In the genomic region with DNA sequence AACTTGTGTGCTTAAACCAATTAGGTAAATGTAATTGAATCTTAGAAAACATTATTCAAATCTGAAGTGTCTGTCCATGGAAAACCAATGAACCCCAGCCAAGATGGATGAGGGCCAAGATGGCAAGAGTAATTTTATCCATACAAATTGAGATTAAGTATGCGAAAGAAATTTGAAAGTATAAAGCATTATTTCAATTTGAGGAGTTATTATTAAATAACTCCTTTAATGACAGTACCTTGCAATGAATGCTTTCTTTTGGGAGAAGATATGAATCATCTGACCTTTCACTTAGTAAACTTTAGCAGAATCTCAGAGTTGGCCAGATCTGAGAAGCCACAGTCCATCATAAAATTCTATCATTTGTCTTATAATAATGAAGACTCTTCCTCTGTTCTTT, we compare ENCODE assay signal across 26 cellular contexts.
A peak's percentile ranks its signal among the peaks of the same experiment; 100 is the strongest.
DNase-seq lines count a peak whose midpoint lies in the region; ATAC-seq, FAIRE-seq and TF ChIP-seq lines count a peak whose summit lies in the region.
"Had no signal": no experiment of that assay in that cellular context is flagged by ENCODE, and none has a peak within 500 bp of the region (broad histone marks: within the 10 kb centered on the region; RNA-seq: fewer than 3 reads in every experiment).

No MANE protein-coding gene starts in this region.

- no peak overlapping the region for H3K4me3 ChIP-seq in upper lobe of right lung
- H3K4me3 ChIP-seq: body of pancreas, hepatocyte, mucosa of descending colon, prostate gland, thoracic aorta had no signal

- H3K9me3 ChIP-seq in upper lobe of right lung: no peaks in the 10 kb centered on the region
- H3K9me3 ChIP-seq: body of pancreas, mucosa of descending colon, prostate gland, thoracic aorta had no signal

- ATAC-seq in upper lobe of right lung: no peak
- no peak for ATAC-seq in HG02852 (IDR thresholded peaks at IDR 0.05; ENCODE audit: unreplicated experiment)
- ATAC-seq: body of pancreas; mucosa of descending colon; stimulated activated effector memory CD8-positive, alpha-beta T cell treated with anti-CD3 and anti-CD28 coated beads, Interleukin-12 subunit alpha, Interleukin-12 subunit beta, amount 100 ng/mL, for 72 hours had no signal

- H3K4me1 ChIP-seq in upper lobe of right lung: no peaks in the 10 kb centered on the region
- H3K4me1 ChIP-seq: body of pancreas, prostate gland had no signal

- H3K27me3 ChIP-seq in upper lobe of right lung: no peaks in the 10 kb centered on the region
- H3K27me3 ChIP-seq: body of pancreas, hepatocyte had no signal

- no peak for FAIRE-seq in D721Med (lab: Jason Lieb, UNC)
- FAIRE-seq: GM12891, islet of Langerhans, small intestine had no signal

- TF ChIP-seq CTCF in chondrocyte (IDR thresholded peaks at IDR 0.05) (no peak), upper lobe of right lung (IDR thresholded peaks at IDR 0.05) (no peak), D721Med (IDR thresholded peaks at IDR 0.05; ENCODE audit: insufficient read depth, missing control alignments) (no peak)

- H3K27me3 Mint-ChIP-seq in chondrocyte (ENCODE audit: low read depth): no peaks in the 10 kb centered on the region
- H3K27me3 Mint-ChIP-seq: CD4-positive, alpha-beta memory T cell had no signal

- peaks cover 6% of the 10 kb centered on the region for H3K9me3 Mint-ChIP-seq in chondrocyte (ENCODE audit: low read depth)
- H3K9me3 Mint-ChIP-seq: activated T-helper 2 cell treated with anti-CD3 and anti-CD28 coated beads, Interferon-gamma antibody, Interleukin-2, Interleukin-4, amounts not matched to agents 10 μg/mL and 5 μg/mL and 100 μg/mL, durations not matched to agents 14 hours and 24 hours and 36 hours; CD4-positive, alpha-beta memory T cell; stimulated activated effector memory CD8-positive, alpha-beta T cell treated with anti-CD3 and anti-CD28 coated beads, Interleukin-12 subunit alpha, Interleukin-12 subunit beta, amount 100 ng/mL, for 72 hours had no signal

- DNase-seq in EL: peak; percentile 56
- peak; percentile 51 for DNase-seq in LoVo (ENCODE audit: low spot score)
- DNase-seq in chondrocyte (ENCODE audit: low spot score): no peak
- DNase-seq in kidney glomerular epithelial cell (lab: John Stamatoyannopoulos, UW): peak; percentile 33
- no peak for DNase-seq in upper lobe of right lung
- DNase-seq in D721Med (ENCODE audit: insufficient read length, low spot score): no peak
- no peak for DNase-seq in middle frontal gyrus (ENCODE audit: extremely low spot score, low spot score)
- DNase-seq: activated CD4-positive, alpha-beta T cell treated with anti-CD3 and anti-CD28 coated beads, Interleukin-2, amount 50 U/mL, for 4 hours; activated CD8-positive, alpha-beta memory T cell treated with anti-CD3 and anti-CD28 coated beads, Interleukin-2, amount 50 U/mL, for 48 hours; activated naive CD8-positive, alpha-beta T cell treated with anti-CD3 and anti-CD28 coated beads for 36 hours; body of pancreas; CD4-positive, alpha-beta memory T cell; mucosa of descending colon; NCI-H1417; NCI-H510A treated with DMSO at 0.1 percent for 48 hours; small intestine; stimulated activated CD4-positive, alpha-beta T cell treated with anti-CD3 and anti-CD28 coated beads, Interleukin-2, amount 100 ng/mL, for 24 hours had no signal

- peaks cover 52% of the 10 kb centered on the region for H3K4me1 Mint-ChIP-seq in chondrocyte (ENCODE audit: low read depth)
- H3K4me1 Mint-ChIP-seq: CD4-positive, alpha-beta memory T cell had no signal

- H3K27ac Mint-ChIP-seq in chondrocyte (ENCODE audit: unreplicated experiment): peak overlapping the region; percentile 1
- H3K27ac Mint-ChIP-seq: activated T-helper 2 cell treated with anti-CD3 and anti-CD28 coated beads, Interferon-gamma antibody, Interleukin-2, Interleukin-4, amounts not matched to agents 10 μg/mL and 5 μg/mL and 100 μg/mL, durations not matched to agents 14 hours and 24 hours and 36 hours; CD4-positive, alpha-beta memory T cell; stimulated activated effector memory CD8-positive, alpha-beta T cell treated with anti-CD3 and anti-CD28 coated beads, Interleukin-12 subunit alpha, Interleukin-12 subunit beta, amount 100 ng/mL, for 72 hours had no signal

- H3K36me3 Mint-ChIP-seq in chondrocyte (ENCODE audit: low read depth): no peaks in the 10 kb centered on the region
- H3K36me3 Mint-ChIP-seq: CD4-positive, alpha-beta memory T cell; stimulated activated effector memory CD8-positive, alpha-beta T cell treated with anti-CD3 and anti-CD28 coated beads, Interleukin-12 subunit alpha, Interleukin-12 subunit beta, amount 100 ng/mL, for 72 hours had no signal

- H3K4me3 Mint-ChIP-seq in chondrocyte (ENCODE audit: unreplicated experiment): no peak overlapping the region
- H3K4me3 Mint-ChIP-seq: activated naive CD8-positive, alpha-beta T cell treated with anti-CD3 and anti-CD28 coated beads for 36 hours; CD4-positive, alpha-beta memory T cell; stimulated activated effector memory CD8-positive, alpha-beta T cell treated with anti-CD3 and anti-CD28 coated beads, Interleukin-12 subunit alpha, Interleukin-12 subunit beta, amount 100 ng/mL, for 72 hours had no signal

- intact Hi-C loops in upper lobe of right lung (cut with DNase I): no loop called here

- no peaks in the 10 kb centered on the region for H3K36me3 ChIP-seq in upper lobe of right lung
- H3K36me3 ChIP-seq: prostate gland, thoracic aorta had no signal

- H3K27ac ChIP-seq in upper lobe of right lung: no peak overlapping the region
- H3K27ac ChIP-seq: body of pancreas, hepatocyte, prostate gland, RWPE1, thoracic aorta had no signal

Comparison
In these comparisons a context has a peak if more than half of its experiments do, and no peak if none do; other contexts are left out.
1. DNase-seq: peak in EL (single experiment), LoVo (single experiment) and kidney glomerular epithelial cell (single experiment); none in chondrocyte (single experiment), upper lobe of right lung (single experiment), D721Med (single experiment) and middle frontal gyrus (single experiment).